ENCODE assay signal across 8 cellular contexts in genomic region chr13:98853791-98854191, GRCh38.
A peak's percentile ranks its signal among the peaks of the same experiment; 100 is the strongest.
DNase-seq lines count a peak whose midpoint lies in the region; ATAC-seq lines count a peak whose summit lies in the region.

No MANE protein-coding gene starts in this region.

- intact Hi-C loops in activated CD4-positive, alpha-beta memory T cell treated with anti-CD3 and anti-CD28 coated beads for 36 hours (cut with micrococcal nuclease): loop anchor here (1.0 to 5.0 kb wide), 4 partner anchors 37 to 281 kb away; no protein-coding TSS in a partner anchor

- no peak overlapping the region for H3K27ac ChIP-seq in caudate nucleus (ENCODE audit: low read depth, low read length)

- H3K36me3 Mint-ChIP-seq in activated CD4-positive, alpha-beta memory T cell treated with anti-CD3 and anti-CD28 coated beads for 36 hours: peaks cover 37% of the 10 kb centered on the region
- H3K36me3 Mint-ChIP-seq in natural killer cell treated with Interleukin-12 subunit alpha and Interleukin-12 subunit beta and Interleukin-15 and Interleukin-18, amount 100 ng/mL, for 72 hours: no peaks in the 10 kb centered on the region

- H3K27ac Mint-ChIP-seq in activated CD4-positive, alpha-beta memory T cell treated with anti-CD3 and anti-CD28 coated beads for 36 hours: peak overlapping the region; percentile 46
- peak overlapping the region in 1 of 2 donors; percentile 23 for H3K27ac Mint-ChIP-seq in natural killer cell treated with Interleukin-12 subunit alpha and Interleukin-12 subunit beta and Interleukin-15 and Interleukin-18, amount 100 ng/mL, for 72 hours

- peak; percentile 87 for DNase-seq in activated CD4-positive, alpha-beta memory T cell treated with anti-CD3 and anti-CD28 coated beads for 36 hours
- DNase-seq in natural killer cell treated with Interleukin-12 subunit alpha and Interleukin-12 subunit beta and Interleukin-15 and Interleukin-18, amount 100 ng/mL, for 72 hours (ENCODE audit: low spot score): no peak
- no peak for DNase-seq in superior temporal gyrus (ENCODE audit: extremely low spot score)
- no peak for DNase-seq in NCI-H345 treated with DMSO at 0.1 percent for 48 hours (lab: John Stamatoyannopoulos, UW; ENCODE audit: unreplicated experiment)
- no peak for DNase-seq in NCI-H1092 treated with DMSO at 0.1 percent for 48 hours (lab: John Stamatoyannopoulos, UW)
- no peak for DNase-seq in caudate nucleus (lab: John Stamatoyannopoulos, UW)

- peaks cover 12% of the 10 kb centered on the region for H3K4me1 Mint-ChIP-seq in activated CD4-positive, alpha-beta memory T cell treated with anti-CD3 and anti-CD28 coated beads for 36 hours (ENCODE audit: low read depth)
- H3K4me1 Mint-ChIP-seq in natural killer cell treated with Interleukin-12 subunit alpha and Interleukin-12 subunit beta and Interleukin-15 and Interleukin-18, amount 100 ng/mL, for 72 hours (ENCODE audit: low read depth in 2 of 2): peaks cover 3 to 9% of the 10 kb centered on the region in 2 donors

- no peaks in the 10 kb centered on the region for H3K27me3 Mint-ChIP-seq in activated CD4-positive, alpha-beta memory T cell treated with anti-CD3 and anti-CD28 coated beads for 36 hours
- no peaks in the 10 kb centered on the region for H3K27me3 Mint-ChIP-seq in natural killer cell treated with Interleukin-12 subunit alpha and Interleukin-12 subunit beta and Interleukin-15 and Interleukin-18, amount 100 ng/mL, for 72 hours

- POLR2A ChIA-PET in activated CD4-positive, alpha-beta memory T cell treated with anti-CD3 and anti-CD28 coated beads for 36 hours (lab: Charles Lee): no interaction called here

- H3K9me3 Mint-ChIP-seq in activated CD4-positive, alpha-beta memory T cell treated with anti-CD3 and anti-CD28 coated beads for 36 hours: no peaks in the 10 kb centered on the region
- no peaks in the 10 kb centered on the region for H3K9me3 Mint-ChIP-seq in natural killer cell treated with Interleukin-12 subunit alpha and Interleukin-12 subunit beta and Interleukin-15 and Interleukin-18, amount 100 ng/mL, for 72 hours

- H3K4me3 Mint-ChIP-seq in activated CD4-positive, alpha-beta memory T cell treated with anti-CD3 and anti-CD28 coated beads for 36 hours: no peak overlapping the region
- peak overlapping the region; percentile 13 for H3K4me3 Mint-ChIP-seq in natural killer cell treated with Interleukin-12 subunit alpha and Interleukin-12 subunit beta and Interleukin-15 and Interleukin-18, amount 100 ng/mL, for 72 hours

- CTCF ChIA-PET in activated CD4-positive, alpha-beta memory T cell treated with anti-CD3 and anti-CD28 coated beads for 36 hours (lab: Charles Lee): interaction anchor here (0.6 to 3.7 kb wide), 4 partner anchors 11 to 179 kb away, joined by 3 to 14 read pairs (median 4); no protein-coding TSS in a partner anchor

- ATAC-seq in GM18909 (IDR thresholded peaks at IDR 0.05; ENCODE audit: poor library complexity, unreplicated experiment): peak; percentile 100
- peak; percentile 97 for ATAC-seq in HG02840 (IDR thresholded peaks at IDR 0.05; ENCODE audit: low FRiP score, unreplicated experiment)
- ATAC-seq in natural killer cell treated with Interleukin-12 subunit alpha and Interleukin-12 subunit beta and Interleukin-15 and Interleukin-18, amount 100 ng/mL, for 72 hours: peak; percentile 65 to 91
